ENCODE assay signal across 8 cellular contexts in the genomic region with DNA sequence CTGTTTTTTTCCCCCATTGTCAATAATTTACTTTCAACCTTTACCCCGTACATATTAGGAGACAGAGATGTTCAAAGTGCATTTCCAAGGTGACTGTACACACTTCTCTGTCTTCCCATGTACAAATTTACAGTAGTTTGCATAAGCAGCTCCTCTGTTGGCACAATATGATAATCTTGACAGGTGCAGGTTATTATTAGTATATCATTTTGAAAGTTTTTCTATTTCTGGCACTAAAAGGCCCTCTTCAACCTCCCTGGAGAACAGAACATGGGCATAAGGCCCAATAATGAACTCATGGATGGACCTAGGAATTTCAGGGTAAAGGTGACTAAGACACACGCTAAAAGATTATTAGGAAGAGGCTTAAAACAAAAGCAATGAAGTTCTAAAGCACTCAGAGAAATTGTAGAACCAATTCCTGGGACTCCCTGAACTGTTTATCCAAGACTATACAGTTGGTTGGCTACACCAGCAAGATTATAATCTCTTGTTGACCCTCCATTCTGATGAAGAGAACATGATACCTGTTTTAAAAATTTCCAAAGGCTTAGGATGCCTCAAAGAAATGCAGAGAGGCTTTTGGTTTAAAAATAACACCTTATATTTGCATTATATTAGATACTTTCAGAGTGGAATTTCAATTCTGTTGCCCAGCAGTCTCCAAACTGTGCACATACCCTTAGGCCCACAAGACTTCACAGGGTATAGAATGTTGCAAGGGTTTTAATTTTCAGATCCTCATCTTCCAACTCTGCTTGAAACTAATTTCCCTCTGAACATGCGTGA. TPM values are rescaled to one million over a fixed set of nuclear protein-coding genes. Genes with fewer than 3 reads are reported as not detected.
A peak's percentile ranks its signal among the peaks of the same experiment; 100 is the strongest.
DNase-seq lines count a peak whose midpoint lies in the region; ATAC-seq and TF ChIP-seq lines count a peak whose summit lies in the region.

No MANE protein-coding gene starts in this region.

- no peaks in the 10 kb centered on the region for H3K27me3 ChIP-seq in ACC112 (ENCODE audit: insufficient read depth, low read length)
- H3K27me3 ChIP-seq in skeletal muscle tissue (ENCODE audit: control insufficient read depth in 3 of 3, insufficient read depth in 3 of 3, low read length in 3 of 3): no peaks in the 10 kb centered on the region

- DNase-seq in left ventricle myocardium superior: no peak
- no peak for DNase-seq in kidney glomerular epithelial cell (lab: John Stamatoyannopoulos, UW)
- DNase-seq in COLO668 (lab: John Stamatoyannopoulos, UW; ENCODE audit: unreplicated experiment): no peak
- no peak for DNase-seq in amniotic stem cell (lab: John Stamatoyannopoulos, UW)

- ATAC-seq in GM21825 (IDR thresholded peaks at IDR 0.05; ENCODE audit: unreplicated experiment): peak; percentile 8
- ATAC-seq in left ventricle myocardium superior: peak; percentile 66

- no peaks in the 10 kb centered on the region for H3K9me3 ChIP-seq in skeletal muscle tissue (ENCODE audit: control insufficient read depth in 3 of 3, low read length in 3 of 3)

- intact Hi-C loops in left ventricle myocardium superior (cut with micrococcal nuclease): no loop called here

- H3K27ac ChIP-seq in ACC112 (ENCODE audit: low read depth, low read length) (no peak overlapping the region), VCaP (peak overlapping the region; percentile 82), skeletal muscle tissue (ENCODE audit: low read depth, low read length) (peak overlapping the region; percentile 98)

- peak overlapping the region; percentile 81 to 86 (median 84) for H3K9ac ChIP-seq in skeletal muscle tissue (ENCODE audit: low read depth in 1 of 3, low read length in 3 of 3)

- no peak for TF ChIP-seq CTCF in VCaP (conservative IDR thresholded peaks at IDR 0.05)

- H3K36me3 ChIP-seq in ACC112 (ENCODE audit: insufficient read depth, low read length): no peaks in the 10 kb centered on the region
- no peaks in the 10 kb centered on the region for H3K36me3 ChIP-seq in skeletal muscle tissue (ENCODE audit: control insufficient read depth in 3 of 3, insufficient read depth in 3 of 3, low read length in 3 of 3)

- H3K4me1 ChIP-seq in ACC112 (ENCODE audit: control insufficient read depth, insufficient read depth, low read length, unreplicated experiment) (peaks cover 14% of the 10 kb centered on the region), skeletal muscle tissue (ENCODE audit: control insufficient read depth in 3 of 3, insufficient read depth in 3 of 3, low read length in 3 of 3) (peaks cover 15 to 28% (median 19%) of the 10 kb centered on the region in 3 donors)

- H3K4me3 ChIP-seq in ACC112 (ENCODE audit: low read depth, low read length) (peak overlapping the region; percentile 85), skeletal muscle tissue (ENCODE audit: low read length in 3 of 3) (peak overlapping the region in 2 of 3 donors; percentile 84 to 88)

- no peaks in the 10 kb centered on the region for H3K79me2 ChIP-seq in ACC112 (ENCODE audit: control insufficient read depth, insufficient read depth, low read length, unreplicated experiment)

- H2AFZ ChIP-seq in ACC112 (ENCODE audit: low read length, unreplicated experiment): no peak overlapping the region

RNA-seq across cellular contexts. Expression of a gene that starts 1.1 kb away (rescaled TPM):
- total RNA-seq in left ventricle myocardium superior: 91.5 TPM
- total RNA-seq in skeletal muscle tissue: 31.3 TPM
